Comparison of ENCODE assay signal across 1 cellular context in genomic region chr9:98117984-98118639, GRCh38.
TF ChIP-seq lines count a peak whose summit lies in the region.

No MANE protein-coding gene starts in this region.

TF ChIP-seq in K562, 482 proteins besides CTCF, POLR2A, EP300 and RAD21 (continued from another document):
- TF ChIP-seq ARID4B (CRISPR knock-in tag; IDR thresholded peaks at IDR 0.05) (0 out of 2 replicates have a peak, but pooled peaks have one; percentile 14), ZBTB33 (CRISPR knock-in tag; IDR thresholded peaks at IDR 0.05) (peak; percentile 38; the same call in 1 of the 2 replicates), MAZ (CRISPR knock-in tag; conservative IDR thresholded peaks at IDR 0.05 in 1 of 2, IDR thresholded peaks at IDR 0.05 in 1 of 2) (peak; percentile 23 to 24; a peak in 1 of 4 replicates), MEIS2 (IDR thresholded peaks at IDR 0.05; ENCODE audit: partially characterized antibody) (peak; percentile 41), HMG20B (CRISPR knock-in tag; IDR thresholded peaks at IDR 0.05) (no peak), MYC (IDR thresholded peaks at IDR 0.05; ENCODE audit: low read depth, low read length) (0 out of 2 replicates have a peak, but pooled peaks have one; percentile 34), MYC (CRISPR knock-in tag; IDR thresholded peaks at IDR 0.05; ENCODE audit: borderline replicate concordance, low read depth) (no peak), FOXK2 (conservative IDR thresholded peaks at IDR 0.05 in 1 of 2, IDR thresholded peaks at IDR 0.05 in 1 of 2; ENCODE audit: low read depth in 2 of 2) (0 out of 4 replicates have a peak, but pooled peaks of 1 of the 2 experiments have one; percentile 13), FOXK1 (CRISPR knock-in tag; IDR thresholded peaks at IDR 0.05; ENCODE audit: borderline replicate concordance) (0 out of 2 replicates have a peak, but pooled peaks have one; percentile 11), RCOR1 (IDR thresholded peaks at IDR 0.05; ENCODE audit: borderline replicate concordance in 1 of 2, low read depth in 2 of 2, low read length in 2 of 2) (0 out of 4 replicates have a peak, but pooled peaks of 1 of the 2 experiments have one; percentile 31), TAL1 (IDR thresholded peaks at IDR 0.05) (no peak), MBD1 (CRISPR knock-in tag; IDR thresholded peaks at IDR 0.05) (no peak), DACH1 (IDR thresholded peaks at IDR 0.05; ENCODE audit: partially characterized antibody) (peak; percentile 74), BCOR (IDR thresholded peaks at IDR 0.05) (peak; percentile 35; the same call in 1 of the 2 replicates), SIN3A (IDR thresholded peaks at IDR 0.05; ENCODE audit: borderline replicate concordance in 2 of 2, control insufficient read depth in 1 of 2, low read depth in 2 of 2, low read length in 2 of 2) (peak in 1 of 2 experiments; percentile 71; a peak in 1 of 4 replicates), L3MBTL2 (IDR thresholded peaks at IDR 0.05) (peak; percentile 9; the same call in 1 of the 2 replicates), ID3 (CRISPR knock-in tag; IDR thresholded peaks at IDR 0.05) (no peak), ID3 (tag; IDR thresholded peaks at IDR 0.05) (0 out of 2 replicates have a peak, but pooled peaks have one; percentile 39), YY1 (IDR thresholded peaks at IDR 0.05; ENCODE audit: borderline replicate concordance in 1 of 3, control insufficient read depth in 1 of 3, extremely low read depth in 1 of 3, insufficient read depth in 3 of 3, insufficient read length in 1 of 3, insufficient replicate concordance in 2 of 3, low read depth in 1 of 3, low read length in 2 of 3) (peak in 1 of 3 experiments; percentile 19), DEAF1 (CRISPR knock-in tag; IDR thresholded peaks at IDR 0.05) (peak; percentile 58), TFAP4 (CRISPR knock-in tag; IDR thresholded peaks at IDR 0.05; ENCODE audit: borderline replicate concordance) (peak; percentile 87), NKRF (IDR thresholded peaks at IDR 0.05; ENCODE audit: borderline replicate concordance) (peak; percentile 59; the same call in 1 of the 2 replicates), ZFX (CRISPR knock-in tag; IDR thresholded peaks at IDR 0.05) (peak; percentile 14; the same call in 1 of the 2 replicates), JUND (IDR thresholded peaks at IDR 0.05; ENCODE audit: borderline replicate concordance, low read depth, low read length) (peak; percentile 32; the same call in 1 of the 2 replicates), JUND (tag; IDR thresholded peaks at IDR 0.05; ENCODE audit: borderline replicate concordance, low read depth, low read length) (peak; percentile 17; the same call in 1 of the 3 replicates)
